Comparison of ENCODE assay signal across 8 cellular contexts in genomic region chr6:21588812-21589811, GRCh38. TPM values are rescaled to one million over a fixed set of nuclear protein-coding genes. Genes with fewer than 3 reads are reported as not detected.
DNase-seq lines count a peak whose midpoint lies in the region; ATAC-seq and TF ChIP-seq lines count a peak whose summit lies in the region.

No MANE protein-coding gene starts in this region.

- no peaks in the 10 kb centered on the region for H4K20me1 ChIP-seq in KMS-11 (ENCODE audit: insufficient read depth)

- peak overlapping the region; percentile 96 for H2AFZ ChIP-seq in KMS-11 (ENCODE audit: low read depth)

- intact Hi-C loops in naive thymus-derived CD4-positive, alpha-beta T cell (cut with micrococcal nuclease): loop anchor here (1.0 to 5.0 kb wide), 13 partner anchors 8 to 1497 kb away; partner anchors contain the start of genes E2F3 (in 1 of the 2) and MBOAT1 (in 1 of the 2)

- POLR2A ChIA-PET in naive thymus-derived CD4-positive, alpha-beta T cell (lab: Charles Lee): interaction anchor here (0.5 to 0.7 kb wide), 2 partner anchors 112 to 409 kb away, joined by 3 read pairs; no protein-coding TSS in a partner anchor

- H3K36me3 Mint-ChIP-seq in naive thymus-derived CD4-positive, alpha-beta T cell: no peaks in the 10 kb centered on the region
- no peaks in the 10 kb centered on the region for H3K36me3 Mint-ChIP-seq in stimulated activated naive CD8-positive, alpha-beta T cell treated with anti-CD3 and anti-CD28 coated beads, Interleukin-15, Interleukin-2, amounts not matched to agents 100 ng/mL and 50 ng/mL, for 24 hours (ENCODE audit: low read depth)

- H3K4me1 ChIP-seq in KMS-11 (ENCODE audit: low read depth, poor library complexity, severe bottlenecking): peaks cover 19% of the 10 kb centered on the region
- peaks cover 7 to 9% of the 10 kb centered on the region in 2 donors for H3K4me1 ChIP-seq in naive thymus-derived CD4-positive, alpha-beta T cell (ENCODE audit: control insufficient read depth in 2 of 2, insufficient read depth in 2 of 2, low read length in 2 of 2)

- H3K27ac ChIP-seq in KMS-11: peak overlapping the region; percentile 71
- H3K27ac ChIP-seq in naive thymus-derived CD4-positive, alpha-beta T cell (ENCODE audit: low read depth, low read length): no peak overlapping the region

- DNase-seq in Daoy (ENCODE audit: low read depth) (peak; percentile 91), activated T-helper 1 cell treated with Interleukin-2 at 50 U/mL for 16 hours (ENCODE audit: low read depth) (peak; percentile 45), fibroblast of gingiva (ENCODE audit: low read depth) (peak; percentile 89)
- DNase-seq in naive thymus-derived CD4-positive, alpha-beta T cell: peak; percentile 44 to 83 (median 69)

- no peaks in the 10 kb centered on the region for H3K9me3 ChIP-seq in naive thymus-derived CD4-positive, alpha-beta T cell (ENCODE audit: control insufficient read depth in 2 of 3, low read length in 3 of 3)

- peak overlapping the region; percentile 69 for H3K9ac ChIP-seq in KMS-11

- H3K4me1 Mint-ChIP-seq in naive thymus-derived CD4-positive, alpha-beta T cell: peaks cover 0 to 18% (median 13%) of the 10 kb centered on the region in 7 donors
- H3K4me1 Mint-ChIP-seq in stimulated activated naive CD8-positive, alpha-beta T cell treated with anti-CD3 and anti-CD28 coated beads, Interleukin-15, Interleukin-2, amounts not matched to agents 100 ng/mL and 50 ng/mL, for 24 hours (ENCODE audit: low read depth): peaks cover 10% of the 10 kb centered on the region

- no peaks in the 10 kb centered on the region for H3K27me3 ChIP-seq in KMS-11 (ENCODE audit: insufficient read depth, low read depth)
- no peaks in the 10 kb centered on the region for H3K27me3 ChIP-seq in naive thymus-derived CD4-positive, alpha-beta T cell (ENCODE audit: control insufficient read depth in 2 of 2, insufficient read depth in 2 of 2, low read length in 2 of 2)

- peaks cover 0 to under 1% (median 0%) of the 10 kb centered on the region in 11 donors for H3K9me3 Mint-ChIP-seq in naive thymus-derived CD4-positive, alpha-beta T cell
- H3K9me3 Mint-ChIP-seq in stimulated activated naive CD8-positive, alpha-beta T cell treated with anti-CD3 and anti-CD28 coated beads, Interleukin-15, Interleukin-2, amounts not matched to agents 100 ng/mL and 50 ng/mL, for 24 hours: no peaks in the 10 kb centered on the region

- H3K4me2 ChIP-seq in KMS-11: peak overlapping the region; percentile 86

- H3K4me3 ChIP-seq in KMS-11 (IDR thresholded peaks at IDR 0.05; ENCODE audit: insufficient read depth, low read depth, low read length): peak overlapping the region; percentile 45
- H3K4me3 ChIP-seq in naive thymus-derived CD4-positive, alpha-beta T cell (ENCODE audit: low read length): peak overlapping the region; percentile 64

- no peaks in the 10 kb centered on the region; the same call in 1 of the 2 replicates for H3K79me2 ChIP-seq in KMS-11 (ENCODE audit: insufficient read depth, low read depth)

- H3K36me3 ChIP-seq in KMS-11 (ENCODE audit: insufficient read depth): no peaks in the 10 kb centered on the region
- peaks cover 0 to 6% (median 0%) of the 10 kb centered on the region in 3 experiments for H3K36me3 ChIP-seq in naive thymus-derived CD4-positive, alpha-beta T cell (ENCODE audit: control insufficient read depth in 2 of 3, insufficient read depth in 3 of 3, low read length in 3 of 3)

- H3K27me3 Mint-ChIP-seq in naive thymus-derived CD4-positive, alpha-beta T cell: peaks cover 31 to 50% (median 41%) of the 10 kb centered on the region in 5 donors
- H3K27me3 Mint-ChIP-seq in stimulated activated naive CD8-positive, alpha-beta T cell treated with anti-CD3 and anti-CD28 coated beads, Interleukin-15, Interleukin-2, amounts not matched to agents 100 ng/mL and 50 ng/mL, for 24 hours: peaks cover 35% of the 10 kb centered on the region

- TF ChIP-seq CTCF in KMS-11 (conservative IDR thresholded peaks at IDR 0.05; ENCODE audit: low read depth, low read length): peak; percentile 65

- ATAC-seq in GM21723 (IDR thresholded peaks at IDR 0.05; ENCODE audit: unreplicated experiment): peak; percentile 31
- peak; percentile 66 for ATAC-seq in naive thymus-derived CD4-positive, alpha-beta T cell

- CTCF ChIA-PET in naive thymus-derived CD4-positive, alpha-beta T cell (lab: Charles Lee): interaction anchor here (0.6 to 4.0 kb wide), 7 partner anchors 9 to 1040 kb away, joined by 3 to 38 read pairs (median 5); no protein-coding TSS in a partner anchor

- H3K4me3 Mint-ChIP-seq in naive thymus-derived CD4-positive, alpha-beta T cell: peak overlapping the region; percentile 87 to 98 (median 93)
- H3K4me3 Mint-ChIP-seq in stimulated activated naive CD8-positive, alpha-beta T cell treated with anti-CD3 and anti-CD28 coated beads, Interleukin-15, Interleukin-2, amounts not matched to agents 100 ng/mL and 50 ng/mL, for 24 hours: peak overlapping the region; percentile 88

- peak overlapping the region in 6 of 9 donors; percentile 43 to 90 (median 74) for H3K27ac Mint-ChIP-seq in naive thymus-derived CD4-positive, alpha-beta T cell
- H3K27ac Mint-ChIP-seq in stimulated activated naive CD8-positive, alpha-beta T cell treated with anti-CD3 and anti-CD28 coated beads, Interleukin-15, Interleukin-2, amounts not matched to agents 100 ng/mL and 50 ng/mL, for 24 hours: no peak overlapping the region

TF ChIP-seq in PFSK-1, 5 proteins besides CTCF, POLR2A, EP300 and RAD21:
- peak; percentile 76; the same call in 1 of the 2 replicates for TF ChIP-seq POLR2AphosphoS5 (IDR thresholded peaks at IDR 0.05; ENCODE audit: low read depth, low read length)
- 0 out of 2 replicates have a peak, but pooled peaks have one; percentile 54 for TF ChIP-seq TAF1 (IDR thresholded peaks at IDR 0.05; ENCODE audit: borderline replicate concordance, insufficient read depth, low read length)
- TF ChIP-seq FOXP2 (optimal IDR thresholded peaks at IDR 0.05; ENCODE audit: borderline replicate concordance, extremely low read depth, extremely low read length, insufficient read depth): no peak
- TF ChIP-seq SIN3A (IDR thresholded peaks at IDR 0.05; ENCODE audit: borderline replicate concordance, insufficient read depth, low read length): 0 out of 2 replicates have a peak, but pooled peaks have one; percentile 24
- TF ChIP-seq REST (IDR thresholded peaks at IDR 0.05; ENCODE audit: insufficient read depth in 1 of 2, low read depth in 2 of 2, low read length in 2 of 2): no peak

RNA-seq across cellular contexts. Expression of gene SOX4, which starts 4.4 kb away (rescaled TPM):
- 21.6 and 24.6 TPM in 2 replicates for total RNA-seq in Daoy (2014; rRNA removed; shearing (Covaris generic))
- 10.2 TPM for polyA plus RNA-seq in PFSK-1 (2012; ENCODE audit: insufficient read length, low read depth)
- total RNA-seq in naive thymus-derived CD4-positive, alpha-beta T cell: 10 to 100 TPM in 1 of 5 experiments, 1 to 10 TPM in 3, under 1 TPM in 1; 0.73 to 11.0 (median 1.4) TPM
- 1 to 10 TPM; 1.0 to 1.5 TPM for polyA plus RNA-seq in naive thymus-derived CD4-positive, alpha-beta T cell
